8 cellular contexts compared by ENCODE assay signal in genomic region chr3:128543570-128544174, GRCh38. TPM values are rescaled to one million over a fixed set of nuclear protein-coding genes. Genes with fewer than 3 reads are reported as not detected.
A peak's percentile ranks its signal among the peaks of the same experiment; 100 is the strongest.
DNase-seq lines count a peak whose midpoint lies in the region; ATAC-seq, FAIRE-seq and TF ChIP-seq lines count a peak whose summit lies in the region.
"Not testable (repeated sequence)": the region's sequence is repeated elsewhere in the genome, so short reads cannot be mapped to it uniquely, and the experiment has no call there.
"Had no signal": no experiment of that assay in that cellular context is flagged by ENCODE, and none has a peak within 500 bp of the region (broad histone marks: within the 10 kb centered on the region; RNA-seq: fewer than 3 reads in every experiment).

No MANE protein-coding gene starts in this region.

- 65% methylated on average over 5 of the region's 6 CpGs for WGBS in K562 (ENCODE audit: insufficient coverage, low coverage, missing lambda C conversion rate)

- H3K79me2 ChIP-seq in K562 (ENCODE audit: control insufficient read depth, insufficient read depth, low read length), result not testable (repeated sequence)

- not testable (repeated sequence) for H4K20me1 ChIP-seq in K562 (replicated peaks; ENCODE audit: control insufficient read depth, insufficient read depth, low read length)

- not testable (repeated sequence) for H3K27me3 ChIP-seq in K562 (ENCODE audit: control insufficient read depth in 2 of 2, insufficient read depth in 2 of 2, low read length in 2 of 2)

- H3K4me1 Mint-ChIP-seq in osteocyte (ENCODE audit: unreplicated experiment), result peaks cover 15% of the 10 kb centered on the region

- not testable (repeated sequence) for H2AFZ ChIP-seq in K562 (ENCODE audit: low read depth, low read length)

- not testable (repeated sequence) for BruUV-seq in K562 (replicated peaks; lab: Mats Ljungman, UMichigan)

- TF ChIP-seq POLR2A in K562 (conservative IDR thresholded peaks at IDR 0.05), result not testable (repeated sequence)

- CTCF ChIA-PET in HEK293 (lab: Yijun Ruan, JAX); K562 (lab: Yijun Ruan, JAX; ENCODE audit: low intra/inter-chr PET ratio): not testable (repeated sequence)

- H3K4me1 ChIP-seq in HEK293 (ENCODE audit: control insufficient read depth, insufficient read depth, low read length), result not testable (repeated sequence)
- H3K4me1 ChIP-seq in K562 (replicated peaks in 1 of 2; ENCODE audit: control insufficient read depth in 2 of 2, insufficient read depth in 2 of 2, low read length in 2 of 2), result peaks cover 21 to 24% of the 10 kb centered on the region in 2 experiments; a peak in 4 of 5 replicates

- H3K4me3 ChIP-seq in HEK293 (ENCODE audit: low read depth, low read length); K562: not testable (repeated sequence)

- FAIRE-seq in K562 (lab: Jason Lieb, UNC), result not testable (repeated sequence)

- POLR2A ChIA-PET in HEK293 (lab: Yijun Ruan, JAX); K562 (lab: Yijun Ruan, JAX): not testable (repeated sequence)

- not testable (repeated sequence) for H3K4me2 ChIP-seq in K562 (ENCODE audit: insufficient read depth, low read length)

- intact Hi-C loops in K562 (cut with micrococcal nuclease), result not testable (repeated sequence)

- not testable (repeated sequence) for TF ChIP-seq RAD21 in K562 (CRISPR knock-in tag; conservative IDR thresholded peaks at IDR 0.05 in 1 of 2, IDR thresholded peaks at IDR 0.05 in 1 of 2)

- not testable (repeated sequence) for TF ChIP-seq CTCF in HEK293 (tag by site-specific recombination; IDR thresholded peaks at IDR 0.05); K562 (IDR thresholded peaks at IDR 0.05 in 2 of 3, conservative IDR thresholded peaks at IDR 0.05 in 1 of 3; ENCODE audit: insufficient read depth in 2 of 3, low read depth in 1 of 3, low read length in 3 of 3); osteocyte (IDR thresholded peaks at IDR 0.05)

- H3K9ac ChIP-seq in K562 (ENCODE audit: insufficient read depth in 1 of 2, low read depth in 2 of 2, low read length in 2 of 2), result not testable (repeated sequence)

- H3K9me3 ChIP-seq in HEK293 (ENCODE audit: control insufficient read depth, insufficient read depth, low read depth, low read length); K562 (replicated peaks; ENCODE audit: control insufficient read depth, insufficient read depth, low read depth, low read length): not testable (repeated sequence)

- not testable (repeated sequence) for H3K36me3 ChIP-seq in HEK293 (ENCODE audit: control insufficient read depth in 2 of 2, insufficient read depth in 1 of 2, low read length in 2 of 2); K562 (ENCODE audit: control insufficient read depth, insufficient read depth, low read length)

- not testable (repeated sequence) for H3K36me3 Mint-ChIP-seq in osteocyte (ENCODE audit: unreplicated experiment)

- peaks cover 11% of the 10 kb centered on the region for H3K9me3 Mint-ChIP-seq in osteocyte (ENCODE audit: unreplicated experiment)

- not testable (repeated sequence) for H3K4me3 Mint-ChIP-seq in osteocyte (ENCODE audit: unreplicated experiment)

- not testable (repeated sequence) for TF ChIP-seq EP300 in K562 (IDR thresholded peaks at IDR 0.05; ENCODE audit: low read length)

- H3K27ac Mint-ChIP-seq in osteocyte (ENCODE audit: unreplicated experiment), result not testable (repeated sequence)

- ATAC-seq in K562, result not testable (repeated sequence)

- not testable (repeated sequence) for H3K27ac ChIP-seq in HEK293 (ENCODE audit: extremely low read depth, low read depth, low read length); K562 (ENCODE audit: extremely low read depth, low read depth, low read length)

- not testable (repeated sequence) for DNase-seq in K562 (ENCODE audit: extremely low read depth in 1 of 4, low spot score in 3 of 4)
- peak; percentile 0 for DNase-seq in ecto neural progenitor cell (ENCODE audit: low spot score)
- peak; percentile 15 for DNase-seq in osteocyte (ENCODE audit: extremely low spot score, unreplicated experiment)

- peaks cover 26% of the 10 kb centered on the region for H3K27me3 Mint-ChIP-seq in osteocyte (ENCODE audit: unreplicated experiment)

- not testable (repeated sequence) for H3K9me1 ChIP-seq in K562 (ENCODE audit: control insufficient read depth, insufficient read depth, low read length)

- in situ Hi-C loops in K562 (cut with MboI), result not testable (repeated sequence)

TF ChIP-seq in HEK293, 187 proteins besides CTCF, POLR2A, EP300 and RAD21:
- peak; percentile 45 for TF ChIP-seq SETDB1 (IDR thresholded peaks at IDR 0.05; ENCODE audit: insufficient read length, low read length)

TF ChIP-seq in K562, 482 proteins besides CTCF, POLR2A, EP300 and RAD21:
- TF ChIP-seq ZNF354B (CRISPR knock-in tag; IDR thresholded peaks at IDR 0.05) (peak; percentile 69; the same call in 1 of the 2 replicates), ZNF507 (tag; conservative IDR thresholded peaks at IDR 0.05) (peak; percentile 99)

RNA-seq across cellular contexts. Expression of gene GATA2, which starts 50.7 kb away (rescaled TPM):
- 49.8 and 107 TPM in 2 replicates for total RNA-seq in K562 (2011; cell fraction: chromatin; rRNA removed; ENCODE audit: low replicate concordance)
- 84.0 and 88.4 TPM in 2 replicates for total RNA-seq in K562 (2011; cell fraction: nucleolus; rRNA removed)
- total RNA-seq in K562 (2011; cell fraction: nucleoplasm; rRNA removed), result 50.5 and 57.9 TPM in 2 replicates
- 86.9 and 125 TPM in 2 replicates for total RNA-seq in K562 (2014; rRNA removed)
- 32.6 and 32.8 TPM in 2 replicates for total RNA-seq in K562 (2014; rRNA removed; fragmentation: Illumina TruSeq; extraction: Trizol)
- 50.8 and 55.3 TPM in 2 replicates for total RNA-seq in K562 (2015; rRNA removed; fragmentation: Illumina TruSeq; extraction: Trizol)
- total RNA-seq in K562 (2021), result 215 and 218 TPM in 2 replicates
- polyA plus RNA-seq in K562 (2011; rRNA removed), result 28.9 and 29.6 TPM in 2 replicates
- polyA plus RNA-seq in K562 (2011; cell fraction: cytosol; rRNA removed), result 29.6 and 67.6 TPM in 2 replicates
- 108 and 210 TPM in 2 replicates for polyA plus RNA-seq in K562 (2011; cell fraction: nucleus; rRNA removed)
- polyA plus RNA-seq in K562 (2012), result 126 and 159 TPM in 2 replicates
- polyA plus RNA-seq in K562 (2014; fragmentation: Illumina TruSeq; extraction: Trizol), result 74.6 and 129 TPM in 2 replicates
- 10 to 100 TPM in 1 of 2 experiments, 1 to 10 TPM in 1; 8.5 to 11.6 TPM for polyA plus RNA-seq in K562 (2014; fragmentation: Nextera tagmentation; extraction: Ambion mirVana)
- 113 and 118 TPM in 2 replicates for polyA plus RNA-seq in K562 (2014; rRNA removed)
- 12.2 and 21.4 TPM in 2 replicates for polyA minus RNA-seq in K562 (2011; rRNA and poly(A)+ RNA removed)
- polyA minus RNA-seq in K562 (2011; cell fraction: cytosol; rRNA and poly(A)+ RNA removed), result 57.2 and 76.2 TPM in 2 replicates
- polyA minus RNA-seq in K562 (2011; cell fraction: nucleus; rRNA and poly(A)+ RNA removed), result 42.5 and 50.0 TPM in 2 replicates
- 0.67 and 0.91 TPM in 2 replicates for total RNA-seq in osteocyte
- total RNA-seq: B cell; CD4-positive, alpha-beta memory T cell; CD8-positive, alpha-beta memory T cell had no signal
- polyA plus RNA-seq: CD4-positive, alpha-beta memory T cell; CD4-positive, CD25-positive, alpha-beta regulatory T cell; CD8-positive, alpha-beta memory T cell had no signal

Comparison
In these comparisons a context has a peak if more than half of its experiments do, and no peak if none do; other contexts are left out.
1. RNA of gene GATA2, which starts 50.7 kb away (total RNA-seq): 32.6 to 218 TPM in K562; 0.67 to 0.91 TPM in osteocyte; every median in the first group is over 10 times any median in the second.